ENCODE assay signal across 8 cellular contexts in the genomic region with DNA sequence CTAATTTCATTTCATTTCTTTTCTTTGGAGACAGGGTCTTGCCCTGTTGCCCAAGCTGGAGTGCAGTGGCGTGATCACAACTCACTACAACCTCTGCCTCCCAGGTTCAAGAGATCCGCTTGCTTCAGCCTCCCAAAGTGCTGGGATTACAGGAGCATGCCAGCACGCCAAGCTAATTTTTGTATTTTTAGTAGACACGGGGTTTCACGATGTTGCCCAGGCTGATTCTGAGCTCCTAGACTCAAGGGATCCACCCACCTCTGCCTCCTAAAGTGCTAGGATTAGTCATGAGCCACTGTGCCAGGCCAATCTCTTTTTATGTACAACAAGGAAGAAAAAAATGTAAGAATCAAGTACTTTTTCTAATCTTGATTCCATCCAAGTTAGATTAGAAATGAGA. TPM values are rescaled to one million over a fixed set of nuclear protein-coding genes. Genes with fewer than 3 reads are reported as not detected.
DNase-seq lines count a peak whose midpoint lies in the region; ATAC-seq, FAIRE-seq and TF ChIP-seq lines count a peak whose summit lies in the region.

No MANE protein-coding gene starts in this region.

- H3K9me3 Mint-ChIP-seq in activated naive CD4-positive, alpha-beta T cell treated with anti-CD3 and anti-CD28 coated beads, Interleukin-2, amount 10 ng/mL, durations not matched to agents 7 days and 5 days, result no peaks in the 10 kb centered on the region

- H3K27ac ChIP-seq in cardiac muscle cell, result peak overlapping the region; percentile 77
- peak overlapping the region; percentile 73 to 81 for H3K27ac ChIP-seq in small intestine (ENCODE audit: low read depth in 1 of 2, low read length in 1 of 2)

- H3K4me3 Mint-ChIP-seq in activated naive CD4-positive, alpha-beta T cell treated with anti-CD3 and anti-CD28 coated beads, Interleukin-2, amount 10 ng/mL, durations not matched to agents 7 days and 5 days, result peak overlapping the region; percentile 21

- H3K36me3 ChIP-seq in cardiac muscle cell (peaks cover 6% of the 10 kb centered on the region), small intestine (ENCODE audit: control insufficient read depth in 2 of 2, insufficient read depth in 2 of 2, low read length in 2 of 2) (peaks cover 2 to 3% of the 10 kb centered on the region in 2 donors)

- FAIRE-seq in small intestine (lab: Jason Lieb, UNC), result no peak

- H3K27me3 ChIP-seq in cardiac muscle cell (no peaks in the 10 kb centered on the region), small intestine (ENCODE audit: control insufficient read depth in 2 of 2, insufficient read depth in 2 of 2, low read length in 2 of 2) (no peaks in the 10 kb centered on the region)

- H3K27ac Mint-ChIP-seq in activated naive CD4-positive, alpha-beta T cell treated with anti-CD3 and anti-CD28 coated beads, Interleukin-2, amount 10 ng/mL, durations not matched to agents 7 days and 5 days, result peak overlapping the region; percentile 83

- no peak for TF ChIP-seq CTCF in cardiac muscle cell (IDR thresholded peaks at IDR 0.05; ENCODE audit: low read depth, low read length)

- 10 to 20% (median 14%) methylated on average over 5 of the region's 5 CpGs for WGBS in small intestine, 3 donors

- H3K4me1 Mint-ChIP-seq in activated naive CD4-positive, alpha-beta T cell treated with anti-CD3 and anti-CD28 coated beads, Interleukin-2, amount 10 ng/mL, durations not matched to agents 7 days and 5 days, result peaks cover 82% of the 10 kb centered on the region

- DNase-seq in activated naive CD4-positive, alpha-beta T cell treated with Interleukin-2 at 50 U/mL for 16 hours, result peak; percentile 45
- DNase-seq in activated naive CD4-positive, alpha-beta T cell (lab: John Stamatoyannopoulos, UW), result no peak
- DNase-seq in activated naive CD4-positive, alpha-beta T cell treated with anti-CD3 and anti-CD28 coated beads, Interleukin-2, amount 10 ng/mL, durations not matched to agents 7 days and 5 days, result no peak
- peak in 1 of 2 donors; percentile 70 for DNase-seq in cardiac muscle cell (ENCODE audit: low read depth in 1 of 2, low spot score in 1 of 2)
- peak; percentile 44 for DNase-seq in small intestine
- DNase-seq in NCI-H187 treated with DMSO at 0.1 percent for 48 hours (lab: John Stamatoyannopoulos, UW), result no peak

- peaks cover 23% of the 10 kb centered on the region for H3K4me1 ChIP-seq in cardiac muscle cell (ENCODE audit: low read depth)
- H3K4me1 ChIP-seq in small intestine (ENCODE audit: control insufficient read depth in 2 of 2, insufficient read depth in 1 of 2, low read depth in 1 of 2, low read length in 1 of 2), result peaks cover 15 to 24% of the 10 kb centered on the region in 2 donors

- H3K36me3 Mint-ChIP-seq in activated naive CD4-positive, alpha-beta T cell treated with anti-CD3 and anti-CD28 coated beads, Interleukin-2, amount 10 ng/mL, durations not matched to agents 7 days and 5 days, result peaks cover 49% of the 10 kb centered on the region

- H3K9me3 ChIP-seq in cardiac muscle cell (ENCODE audit: low read depth) (no peaks in the 10 kb centered on the region), small intestine (ENCODE audit: control insufficient read depth, low read depth) (no peaks in the 10 kb centered on the region)

- CTCF ChIA-PET in activated naive CD4-positive, alpha-beta T cell treated with anti-CD3 and anti-CD28 coated beads, Interleukin-2, amount 10 ng/mL, durations not matched to agents 7 days and 5 days (lab: Charles Lee), result interaction anchor here (0.7 to 2.3 kb wide), 2 partner anchors 20 to 22 kb away, joined by 4 to 7 read pairs; no protein-coding TSS in a partner anchor

- H3K27me3 Mint-ChIP-seq in activated naive CD4-positive, alpha-beta T cell treated with anti-CD3 and anti-CD28 coated beads, Interleukin-2, amount 10 ng/mL, durations not matched to agents 7 days and 5 days, result no peaks in the 10 kb centered on the region

- H3K4me3 ChIP-seq in cardiac muscle cell (no peak overlapping the region), small intestine (ENCODE audit: low read depth in 1 of 2, low read length in 2 of 2) (peak overlapping the region in 1 of 2 donors; percentile 14)

- ATAC-seq in HG02588 (IDR thresholded peaks at IDR 0.05; ENCODE audit: unreplicated experiment) (no peak), HG02840 (IDR thresholded peaks at IDR 0.05; ENCODE audit: low FRiP score, unreplicated experiment) (no peak)

RNA-seq across cellular contexts. Expression of a gene that starts 10.7 kb away (rescaled TPM):
- 59.1 and 78.4 TPM in 2 replicates for total RNA-seq in cardiac muscle cell
- 131 and 152 TPM in 2 replicates for polyA plus RNA-seq in cardiac muscle cell
- 10 to 100 TPM; 11.1 to 20.0 (median 12.5) TPM for polyA plus RNA-seq in small intestine

Comparison
In these comparisons a context has a peak if more than half of its experiments do, and no peak if none do; other contexts are left out.
1. DNase-seq: peak in activated naive CD4-positive, alpha-beta T cell treated with Interleukin-2 at 50 U/mL for 16 hours (single experiment) and small intestine (single experiment); none in activated naive CD4-positive, alpha-beta T cell (0 of 4), activated naive CD4-positive, alpha-beta T cell treated with anti-CD3 and anti-CD28 coated beads, Interleukin-2, amount 10 ng/mL, durations not matched to agents 7 days and 5 days (single experiment) and NCI-H187 treated with DMSO at 0.1 percent for 48 hours (single experiment).